Comparison of ENCODE assay signal across 10 cellular contexts in the genomic region with DNA sequence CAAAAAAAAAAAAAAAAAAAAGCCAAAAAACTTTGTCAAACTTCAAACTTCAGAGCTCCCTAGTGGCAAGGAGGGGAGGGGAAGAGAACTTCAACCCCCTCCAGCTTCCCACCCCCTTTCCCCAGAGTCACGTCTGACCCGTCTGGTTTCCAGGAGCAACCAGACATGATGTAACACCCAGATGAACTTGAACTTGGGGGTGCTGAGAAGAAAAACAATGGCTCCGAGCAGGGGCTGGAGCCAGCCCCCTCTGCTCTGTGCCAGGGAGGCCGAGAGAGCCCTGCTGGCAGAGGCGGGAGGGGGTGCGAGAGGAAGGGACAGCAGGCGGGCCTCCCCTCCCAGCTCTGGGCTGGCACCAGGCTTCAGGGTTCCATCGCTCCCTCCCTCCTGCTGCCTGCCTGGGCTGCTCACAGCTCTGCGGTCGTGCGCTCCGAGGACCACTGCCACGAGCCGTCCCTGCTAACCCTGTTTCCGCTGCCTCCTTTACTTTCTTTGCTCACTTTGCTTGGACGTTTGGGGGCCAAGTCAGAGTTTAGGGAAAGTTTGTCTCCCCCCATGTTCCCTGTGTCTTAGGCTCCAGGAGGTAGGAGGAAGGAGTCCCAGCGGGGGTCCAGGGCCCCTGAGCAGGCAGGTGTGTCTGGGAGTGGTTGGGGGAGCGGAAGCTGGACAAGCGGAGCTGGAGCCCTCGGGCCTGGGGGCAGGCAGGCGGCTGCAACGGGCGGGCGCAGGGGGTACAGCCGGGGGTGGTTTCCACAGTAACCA. TPM values are rescaled to one million over a fixed set of nuclear protein-coding genes. Genes with fewer than 3 reads are reported as not detected.
DNase-seq lines count a peak whose midpoint lies in the region; ATAC-seq and TF ChIP-seq lines count a peak whose summit lies in the region.
"Had no signal": no experiment of that assay in that cellular context is flagged by ENCODE, and none has a peak within 500 bp of the region (broad histone marks: within the 10 kb centered on the region; RNA-seq: fewer than 3 reads in every experiment).

No MANE protein-coding gene starts in this region.

- ATAC-seq in activated T-cell treated with anti-CD3 and anti-CD28 coated beads, Interleukin-2, amount 50 U/mL, for 72 hours (replicated peaks in 1 of 2): no peak
- ATAC-seq in GM18909 (IDR thresholded peaks at IDR 0.05; ENCODE audit: poor library complexity, unreplicated experiment): no peak

- H3K27me3 ChIP-seq in NT2/D1 (ENCODE audit: insufficient read depth, insufficient read length) (peaks cover 24% of the 10 kb centered on the region), osteoblast (ENCODE audit: insufficient read depth, low read length) (no peaks in the 10 kb centered on the region), MG63 (no peaks in the 10 kb centered on the region)

- peak; percentile 9 for TF ChIP-seq CTCF in osteoblast (IDR thresholded peaks at IDR 0.05; ENCODE audit: extremely low read depth, low read depth, low read length)

- H3K36me3 Mint-ChIP-seq in activated T-cell treated with anti-CD3 and anti-CD28 coated beads, Interleukin-2, amount 50 U/mL, for 72 hours (ENCODE audit: insufficient read depth in 2 of 2): no peaks in the 10 kb centered on the region
- H3K36me3 Mint-ChIP-seq: activated naive CD8-positive, alpha-beta T cell treated with anti-CD3 and anti-CD28 coated beads, Interleukin-2, amount 10 ng/mL, durations not matched to agents 7 days and 5 days had no signal

- peaks cover 20% of the 10 kb centered on the region for H3K27me3 Mint-ChIP-seq in activated T-cell treated with anti-CD3 and anti-CD28 coated beads, Interleukin-2, amount 50 U/mL, for 72 hours (ENCODE audit: low read depth)

- H3K4me1 Mint-ChIP-seq in activated T-cell treated with anti-CD3 and anti-CD28 coated beads, Interleukin-2, amount 50 U/mL, for 72 hours (ENCODE audit: low read depth): peaks cover 19% of the 10 kb centered on the region

- no peak overlapping the region for H2AFZ ChIP-seq in osteoblast (ENCODE audit: low read length)

- H3K9me3 Mint-ChIP-seq in activated T-cell treated with anti-CD3 and anti-CD28 coated beads, Interleukin-2, amount 50 U/mL, for 72 hours: no peaks in the 10 kb centered on the region
- H3K9me3 Mint-ChIP-seq: activated naive CD8-positive, alpha-beta T cell treated with anti-CD3 and anti-CD28 coated beads, Interleukin-2, amount 10 ng/mL, durations not matched to agents 7 days and 5 days had no signal

- peak overlapping the region; percentile 42 for H3K9ac ChIP-seq in NT2/D1 (ENCODE audit: insufficient read length, low read depth)

- H3K27ac Mint-ChIP-seq in activated T-cell treated with anti-CD3 and anti-CD28 coated beads, Interleukin-2, amount 50 U/mL, for 72 hours: no peak overlapping the region
- H3K27ac Mint-ChIP-seq: activated naive CD8-positive, alpha-beta T cell treated with anti-CD3 and anti-CD28 coated beads, Interleukin-2, amount 10 ng/mL, durations not matched to agents 7 days and 5 days had no signal

- peaks cover 22% of the 10 kb centered on the region for H4K20me1 ChIP-seq in osteoblast (ENCODE audit: insufficient read depth, low read length)

- H3K36me3 ChIP-seq in NT2/D1 (ENCODE audit: insufficient read depth, insufficient read length, low read length): no peaks in the 10 kb centered on the region
- H3K36me3 ChIP-seq in osteoblast (ENCODE audit: insufficient read depth, low read length): peaks cover 30% of the 10 kb centered on the region
- H3K36me3 ChIP-seq in MG63: peaks cover 90% of the 10 kb centered on the region

- H3K4me3 ChIP-seq in NT2/D1 (ENCODE audit: insufficient read length, low read depth) (no peak overlapping the region), osteoblast (ENCODE audit: insufficient read depth, low read length) (no peak overlapping the region), MG63 (no peak overlapping the region)

- no peak overlapping the region for H3K4me3 Mint-ChIP-seq in activated T-cell treated with anti-CD3 and anti-CD28 coated beads, Interleukin-2, amount 50 U/mL, for 72 hours
- H3K4me3 Mint-ChIP-seq: activated naive CD8-positive, alpha-beta T cell treated with anti-CD3 and anti-CD28 coated beads, Interleukin-2, amount 10 ng/mL, durations not matched to agents 7 days and 5 days had no signal

- H3K27ac ChIP-seq in osteoblast (ENCODE audit: low read depth, low read length): peak overlapping the region; percentile 72

- no peaks in the 10 kb centered on the region for H3K79me2 ChIP-seq in osteoblast (ENCODE audit: insufficient read depth, low read length)

- H3K4me2 ChIP-seq in osteoblast (ENCODE audit: insufficient read depth, low read length): peak overlapping the region; percentile 20

- H3K4me1 ChIP-seq in NT2/D1 (ENCODE audit: insufficient read depth, insufficient read length) (peaks cover 27% of the 10 kb centered on the region), osteoblast (ENCODE audit: insufficient read depth, low read length) (peaks cover 28% of the 10 kb centered on the region)

- H3K9me3 ChIP-seq in NT2/D1 (ENCODE audit: insufficient read depth, low read length) (no peaks in the 10 kb centered on the region), osteoblast (ENCODE audit: low read depth, low read length) (no peaks in the 10 kb centered on the region), MG63 (no peaks in the 10 kb centered on the region)

- DNase-seq in AG08395 (ENCODE audit: low spot score) (peak; percentile 75), NT2/D1 (ENCODE audit: low read depth, low spot score) (no peak), fibroblast of the conjunctiva (ENCODE audit: low read depth) (peak; percentile 87), osteoblast (ENCODE audit: insufficient read length, low spot score, missing footprints) (peak; percentile 99), MG63 (no peak)
- no peak for DNase-seq in activated T-cell treated with anti-CD3 and anti-CD28 coated beads, Interleukin-2, amount 50 U/mL, for 72 hours
- no peak for DNase-seq in activated effector memory CD4-positive, alpha-beta T cell treated with anti-CD3 and anti-CD28 coated beads, Interleukin-2, amount 50 U/mL, for 16 hours
- DNase-seq: activated naive CD8-positive, alpha-beta T cell treated with anti-CD3 and anti-CD28 coated beads, Interleukin-2, amount 10 ng/mL, durations not matched to agents 7 days and 5 days; EL had no signal

RNA-seq across cellular contexts. Expression of a gene that starts 11.1 kb away (rescaled TPM):
- 0.29 and 0.36 TPM in 2 replicates for total RNA-seq in osteoblast
- not detected in 2 replicates for total RNA-seq in MG63 (2014; rRNA removed; shearing (Covaris generic); ENCODE audit: low replicate concordance)
- 1 to 10 TPM; 4.8 to 6.3 TPM for total RNA-seq in activated T-cell treated with anti-CD3 and anti-CD28 coated beads, Interleukin-2, amount 50 U/mL, for 72 hours

RNA-seq across cellular contexts. Expression of a gene that starts 25.0 kb away (rescaled TPM):
- 18.6 and 29.7 TPM in 2 replicates for total RNA-seq in osteoblast
- 127 and 172 TPM in 2 replicates for total RNA-seq in MG63 (2014; rRNA removed; shearing (Covaris generic); ENCODE audit: low replicate concordance)
- 10 to 100 TPM; 41.0 to 46.0 TPM for total RNA-seq in activated T-cell treated with anti-CD3 and anti-CD28 coated beads, Interleukin-2, amount 50 U/mL, for 72 hours

RNA-seq across cellular contexts. Expression of a gene that starts 26.5 kb away (rescaled TPM):
- 53.9 and 62.5 TPM in 2 replicates for total RNA-seq in osteoblast
- total RNA-seq in MG63 (2014; rRNA removed; shearing (Covaris generic); ENCODE audit: low replicate concordance): 44.6 and 96.4 TPM in 2 replicates
- total RNA-seq in activated T-cell treated with anti-CD3 and anti-CD28 coated beads, Interleukin-2, amount 50 U/mL, for 72 hours: 10 to 100 TPM; 53.6 to 76.0 TPM

RNA-seq across cellular contexts. Expression of a gene that starts 58.6 kb away (rescaled TPM):
- 78.4 and 81.1 TPM in 2 replicates for total RNA-seq in osteoblast
- 281 and 371 TPM in 2 replicates for total RNA-seq in MG63 (2014; rRNA removed; shearing (Covaris generic); ENCODE audit: low replicate concordance)
- total RNA-seq in activated T-cell treated with anti-CD3 and anti-CD28 coated beads, Interleukin-2, amount 50 U/mL, for 72 hours: 10 to 100 TPM; 73.9 to 89.9 TPM

RNA-seq across cellular contexts. Expression of a gene that starts 58.6 kb away (rescaled TPM):
- 14.8 and 15.9 TPM in 2 replicates for total RNA-seq in osteoblast
- total RNA-seq in MG63 (2014; rRNA removed; shearing (Covaris generic); ENCODE audit: low replicate concordance): 39.0 and 80.1 TPM in 2 replicates
- 100 to 1,000 TPM; 168 to 184 TPM for total RNA-seq in activated T-cell treated with anti-CD3 and anti-CD28 coated beads, Interleukin-2, amount 50 U/mL, for 72 hours

Comparison
In these comparisons a context has a peak if more than half of its experiments do, and no peak if none do; other contexts are left out.
1. DNase-seq: peak in AG08395 (single experiment), fibroblast of the conjunctiva (single experiment) and osteoblast (single experiment); none in NT2/D1 (single experiment), MG63 (single experiment), activated T-cell treated with anti-CD3 and anti-CD28 coated beads, Interleukin-2, amount 50 U/mL, for 72 hours (0 of 2) and activated effector memory CD4-positive, alpha-beta T cell treated with anti-CD3 and anti-CD28 coated beads, Interleukin-2, amount 50 U/mL, for 16 hours (single experiment).